16 cellular contexts compared by ENCODE assay signal in the genomic region with DNA sequence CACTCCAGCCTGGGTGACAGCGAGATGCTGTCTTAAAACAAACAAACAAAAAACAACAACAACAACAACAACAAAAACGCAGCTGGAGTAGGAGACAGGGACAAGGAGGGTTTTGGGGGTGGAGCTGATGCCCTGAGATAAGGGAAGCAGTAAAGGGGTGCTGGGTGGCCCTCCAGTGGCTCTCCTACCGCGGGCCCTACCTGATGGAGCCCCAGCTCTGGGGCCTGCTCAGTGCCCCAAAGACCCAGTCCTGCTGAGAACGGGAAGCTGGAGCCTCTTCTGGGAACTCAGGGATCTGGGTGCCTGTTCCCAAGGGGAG. TPM values are rescaled to one million over a fixed set of nuclear protein-coding genes. Genes with fewer than 3 reads are reported as not detected.
DNase-seq lines count a peak whose midpoint lies in the region; ATAC-seq and TF ChIP-seq lines count a peak whose summit lies in the region.
"Had no signal": no experiment of that assay in that cellular context is flagged by ENCODE, and none has a peak within 500 bp of the region (broad histone marks: within the 10 kb centered on the region; RNA-seq: fewer than 3 reads in every experiment).

No MANE protein-coding gene starts in this region.

- H3K9me3 Mint-ChIP-seq in T-cell (no peaks in the 10 kb centered on the region), osteocyte (ENCODE audit: unreplicated experiment) (no peaks in the 10 kb centered on the region)

- TF ChIP-seq CTCF in osteocyte (IDR thresholded peaks at IDR 0.05) (no peak), GM10266 (IDR thresholded peaks at IDR 0.05; ENCODE audit: control insufficient read depth, insufficient read depth, low read depth, missing control alignments) (no peak)

- H3K4me3 Mint-ChIP-seq in T-cell (peak overlapping the region; percentile 30 to 39 (median 31)), osteocyte (ENCODE audit: unreplicated experiment) (peak overlapping the region; percentile 48)

- no peak overlapping the region for H3K27ac ChIP-seq in BLaER1
- H3K27ac ChIP-seq: ovary had no signal

- H3K36me3 ChIP-seq in BLaER1 (no peaks in the 10 kb centered on the region), iPS-15b (ENCODE audit: control insufficient read depth, insufficient read depth, low read length) (no peaks in the 10 kb centered on the region)
- H3K36me3 ChIP-seq: ovary had no signal

- H3K27ac Mint-ChIP-seq in T-cell = no peak overlapping the region
- H3K27ac Mint-ChIP-seq in osteocyte (ENCODE audit: unreplicated experiment) = no peak overlapping the region

- H3K36me3 Mint-ChIP-seq in T-cell = no peaks in the 10 kb centered on the region
- no peaks in the 10 kb centered on the region for H3K36me3 Mint-ChIP-seq in osteocyte (ENCODE audit: unreplicated experiment)

- H3K4me2 ChIP-seq in BLaER1 = peak overlapping the region; percentile 55

- peaks cover 0 to 8% (median 0%) of the 10 kb centered on the region in 3 donors for H3K4me1 Mint-ChIP-seq in T-cell
- peaks cover 4% of the 10 kb centered on the region for H3K4me1 Mint-ChIP-seq in osteocyte (ENCODE audit: unreplicated experiment)

- H3K9me3 ChIP-seq in BLaER1 (no peaks in the 10 kb centered on the region), iPS-15b (ENCODE audit: control insufficient read depth, insufficient read depth, low read length) (no peaks in the 10 kb centered on the region)
- H3K9me3 ChIP-seq: ovary had no signal

- H3K4me3 ChIP-seq in BLaER1 (peak overlapping the region; percentile 53; the same call in 1 of the 2 replicates), iPS-15b (ENCODE audit: low read depth, low read length) (peak overlapping the region; percentile 73)
- H3K4me3 ChIP-seq: ovary had no signal

- H3K27me3 ChIP-seq in BLaER1 = peaks cover 34% of the 10 kb centered on the region
- H3K27me3 ChIP-seq in iPS-15b (ENCODE audit: control insufficient read depth, insufficient read depth, low read length) = peaks cover 18% of the 10 kb centered on the region
- H3K27me3 ChIP-seq: ovary had no signal

- H3K27me3 Mint-ChIP-seq in T-cell = peaks cover 26 to 65% of the 10 kb centered on the region in 2 donors
- H3K27me3 Mint-ChIP-seq in osteocyte (ENCODE audit: unreplicated experiment) = peaks cover 73% of the 10 kb centered on the region

- no peak for ATAC-seq in T-cell (replicated peaks in 1 of 4)
- ATAC-seq in GM21717 (IDR thresholded peaks at IDR 0.05; ENCODE audit: unreplicated experiment) = no peak
- no peak for ATAC-seq in HG02852 (IDR thresholded peaks at IDR 0.05; ENCODE audit: unreplicated experiment)
- no peak for ATAC-seq in GM18520 (IDR thresholded peaks at IDR 0.05; ENCODE audit: unreplicated experiment)

- no peaks in the 10 kb centered on the region for H4K20me1 ChIP-seq in BLaER1

- H3K4me1 ChIP-seq in BLaER1 (0 out of 2 replicates have a peak, but pooled peaks cover 8% of the 10 kb centered on the region), iPS-15b (ENCODE audit: control insufficient read depth, insufficient read depth, low read length) (peaks cover 4% of the 10 kb centered on the region)

- CTCF ChIA-PET in T-cell (lab: Charles Lee) = no interaction called here

- DNase-seq in T-cell (no peak), osteocyte (ENCODE audit: extremely low spot score, unreplicated experiment) (no peak), GM10266 (ENCODE audit: extremely low spot score) (no peak)
- DNase-seq: amniotic stem cell; NCI-H2029 treated with DMSO at 0.1 percent for 48 hours; ovary; stimulated activated CD4-positive, alpha-beta T cell treated with anti-CD3 and anti-CD28 coated beads, Interleukin-1b, Interleukin-23, amount 100 ng/mL, for 48 hours had no signal

- H3K9ac ChIP-seq in BLaER1 (no peak overlapping the region), iPS-15b (ENCODE audit: low read depth, low read length) (no peak overlapping the region)

- POLR2A ChIA-PET in T-cell (lab: Charles Lee) = interaction anchor here in 1 of 2 donors (0.7 kb wide), 1 partner anchor 58 kb away, joined by 3 read pairs; no protein-coding TSS in a partner anchor

RNA-seq across cellular contexts. Expression of gene NAGS, which starts 21.3 kb away (rescaled TPM):
- total RNA-seq in T-cell = 1 to 10 TPM in 4 of 5 donors, under 1 TPM in 1; 0.35 to 2.4 (median 1.8) TPM
- total RNA-seq in osteocyte = 0.29 and 0.78 TPM in 2 replicates

RNA-seq across cellular contexts. Expression of gene PYY, which starts 29.4 kb away (rescaled TPM):
- total RNA-seq in T-cell = not detected
- not detected in 2 replicates for total RNA-seq in osteocyte
- total RNA-seq: dermis microvascular lymphatic vessel endothelial cell, frontal cortex, left cardiac atrium, Right ventricle myocardium superior had no signal

RNA-seq across cellular contexts. Expression of gene TMEM101, which starts 31.6 kb away (rescaled TPM):
- total RNA-seq in T-cell (10 to 100 TPM; 13.4 to 32.4 (median 26.6) TPM), osteocyte (21.7 and 23.6 TPM in 2 replicates)

RNA-seq across cellular contexts. Expression of gene PPY, which starts 40.9 kb away (rescaled TPM):
- total RNA-seq in T-cell (not detected), osteocyte (not detected in 2 replicates)
- total RNA-seq: dermis microvascular lymphatic vessel endothelial cell, frontal cortex, left cardiac atrium, ovary, Right ventricle myocardium superior had no signal
